ENCODE assay signal across 1 cellular context in the genomic region with DNA sequence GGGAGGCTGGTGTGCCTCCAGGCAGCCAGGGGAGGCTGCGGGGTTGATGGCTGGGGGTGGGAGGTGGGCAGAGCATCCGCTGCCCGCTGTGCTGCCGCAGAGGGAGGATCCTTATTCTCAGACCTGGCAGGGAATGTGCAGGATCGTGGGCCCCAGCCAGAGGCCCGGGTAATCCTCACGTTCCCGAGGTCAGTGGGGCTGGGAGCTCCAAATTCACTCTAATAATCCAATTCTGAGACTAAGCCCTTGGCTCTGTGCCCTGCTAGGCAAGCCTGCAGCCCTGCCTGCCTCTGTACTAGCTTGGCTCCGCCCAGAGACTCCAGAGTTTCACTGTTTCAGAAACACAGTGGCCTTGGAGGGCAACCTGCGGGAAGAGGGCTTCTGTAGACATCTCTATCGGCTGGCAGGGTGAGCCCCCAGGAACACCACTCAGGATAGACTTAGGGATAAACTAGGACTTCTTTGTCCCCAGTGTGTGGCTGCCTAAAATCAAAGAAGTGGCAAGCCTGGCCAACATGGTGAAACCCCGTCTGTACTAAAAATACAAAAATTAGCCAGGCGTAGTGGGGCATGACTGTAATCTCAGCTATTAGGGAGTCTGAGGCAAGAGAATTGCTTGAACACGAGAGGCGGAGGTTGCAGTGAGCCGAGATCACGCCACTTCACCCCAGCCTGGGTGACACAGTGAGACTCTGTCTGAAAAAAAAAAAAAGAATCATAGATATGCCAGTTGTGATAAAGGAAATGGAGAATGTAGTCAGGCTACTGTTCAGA.
TF ChIP-seq lines count a peak whose summit lies in the region.

No MANE protein-coding gene starts in this region.

TF ChIP-seq in GM12878, 131 proteins besides CTCF, POLR2A, EP300 and RAD21 (continued from another document and continues in another):
- TF ChIP-seq, protein P1, sequence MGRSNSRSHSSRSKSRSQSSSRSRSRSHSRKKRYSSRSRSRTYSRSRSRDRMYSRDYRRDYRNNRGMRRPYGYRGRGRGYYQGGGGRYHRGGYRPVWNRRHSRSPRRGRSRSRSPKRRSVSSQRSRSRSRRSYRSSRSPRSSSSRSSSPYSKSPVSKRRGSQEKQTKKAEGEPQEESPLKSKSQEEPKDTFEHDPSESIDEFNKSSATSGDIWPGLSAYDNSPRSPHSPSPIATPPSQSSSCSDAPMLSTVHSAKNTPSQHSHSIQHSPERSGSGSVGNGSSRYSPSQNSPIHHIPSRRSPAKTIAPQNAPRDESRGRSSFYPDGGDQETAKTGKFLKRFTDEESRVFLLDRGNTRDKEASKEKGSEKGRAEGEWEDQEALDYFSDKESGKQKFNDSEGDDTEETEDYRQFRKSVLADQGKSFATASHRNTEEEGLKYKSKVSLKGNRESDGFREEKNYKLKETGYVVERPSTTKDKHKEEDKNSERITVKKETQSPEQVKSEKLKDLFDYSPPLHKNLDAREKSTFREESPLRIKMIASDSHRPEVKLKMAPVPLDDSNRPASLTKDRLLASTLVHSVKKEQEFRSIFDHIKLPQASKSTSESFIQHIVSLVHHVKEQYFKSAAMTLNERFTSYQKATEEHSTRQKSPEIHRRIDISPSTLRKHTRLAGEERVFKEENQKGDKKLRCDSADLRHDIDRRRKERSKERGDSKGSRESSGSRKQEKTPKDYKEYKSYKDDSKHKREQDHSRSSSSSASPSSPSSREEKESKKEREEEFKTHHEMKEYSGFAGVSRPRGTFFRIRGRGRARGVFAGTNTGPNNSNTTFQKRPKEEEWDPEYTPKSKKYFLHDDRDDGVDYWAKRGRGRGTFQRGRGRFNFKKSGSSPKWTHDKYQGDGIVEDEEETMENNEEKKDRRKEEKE (IDR thresholded peaks at IDR 0.05) = no peak
- TF ChIP-seq KAT2A (conservative IDR thresholded peaks at IDR 0.05; ENCODE audit: control insufficient read depth, low read depth, low read length) = no peak
- no peak; the same call in 1 of the 2 replicates for TF ChIP-seq ZBED1 (IDR thresholded peaks at IDR 0.05; ENCODE audit: borderline replicate concordance)
- TF ChIP-seq NFXL1 (IDR thresholded peaks at IDR 0.05; ENCODE audit: borderline replicate concordance) = no peak
- TF ChIP-seq STAT1 (conservative IDR thresholded peaks at IDR 0.05) = no peak
- peak; percentile 87 for TF ChIP-seq MTA2 (IDR thresholded peaks at IDR 0.05; ENCODE audit: low read depth)
- no peak for TF ChIP-seq MXI1 (IDR thresholded peaks at IDR 0.05; ENCODE audit: low read depth, low read length)
- peak; percentile 85 for TF ChIP-seq ZNF384 (IDR thresholded peaks at IDR 0.05; ENCODE audit: borderline replicate concordance, low read depth, low read length)
- TF ChIP-seq TAF1 (IDR thresholded peaks at IDR 0.05; ENCODE audit: borderline replicate concordance, low read depth, low read length) = no peak
- TF ChIP-seq RBBP5 (conservative IDR thresholded peaks at IDR 0.05) = no peak
- no peak for TF ChIP-seq TCF7 (IDR thresholded peaks at IDR 0.05; ENCODE audit: borderline replicate concordance)
- no peak for TF ChIP-seq SUPT20H (IDR thresholded peaks at IDR 0.05; ENCODE audit: borderline replicate concordance, control insufficient read depth, low read depth, low read length)
- TF ChIP-seq, protein P2, sequence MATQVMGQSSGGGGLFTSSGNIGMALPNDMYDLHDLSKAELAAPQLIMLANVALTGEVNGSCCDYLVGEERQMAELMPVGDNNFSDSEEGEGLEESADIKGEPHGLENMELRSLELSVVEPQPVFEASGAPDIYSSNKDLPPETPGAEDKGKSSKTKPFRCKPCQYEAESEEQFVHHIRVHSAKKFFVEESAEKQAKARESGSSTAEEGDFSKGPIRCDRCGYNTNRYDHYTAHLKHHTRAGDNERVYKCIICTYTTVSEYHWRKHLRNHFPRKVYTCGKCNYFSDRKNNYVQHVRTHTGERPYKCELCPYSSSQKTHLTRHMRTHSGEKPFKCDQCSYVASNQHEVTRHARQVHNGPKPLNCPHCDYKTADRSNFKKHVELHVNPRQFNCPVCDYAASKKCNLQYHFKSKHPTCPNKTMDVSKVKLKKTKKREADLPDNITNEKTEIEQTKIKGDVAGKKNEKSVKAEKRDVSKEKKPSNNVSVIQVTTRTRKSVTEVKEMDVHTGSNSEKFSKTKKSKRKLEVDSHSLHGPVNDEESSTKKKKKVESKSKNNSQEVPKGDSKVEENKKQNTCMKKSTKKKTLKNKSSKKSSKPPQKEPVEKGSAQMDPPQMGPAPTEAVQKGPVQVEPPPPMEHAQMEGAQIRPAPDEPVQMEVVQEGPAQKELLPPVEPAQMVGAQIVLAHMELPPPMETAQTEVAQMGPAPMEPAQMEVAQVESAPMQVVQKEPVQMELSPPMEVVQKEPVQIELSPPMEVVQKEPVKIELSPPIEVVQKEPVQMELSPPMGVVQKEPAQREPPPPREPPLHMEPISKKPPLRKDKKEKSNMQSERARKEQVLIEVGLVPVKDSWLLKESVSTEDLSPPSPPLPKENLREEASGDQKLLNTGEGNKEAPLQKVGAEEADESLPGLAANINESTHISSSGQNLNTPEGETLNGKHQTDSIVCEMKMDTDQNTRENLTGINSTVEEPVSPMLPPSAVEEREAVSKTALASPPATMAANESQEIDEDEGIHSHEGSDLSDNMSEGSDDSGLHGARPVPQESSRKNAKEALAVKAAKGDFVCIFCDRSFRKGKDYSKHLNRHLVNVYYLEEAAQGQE (IDR thresholded peaks at IDR 0.05; ENCODE audit: low read depth, low read length) = no peak
- no peak for TF ChIP-seq LARP7 (IDR thresholded peaks at IDR 0.05)
- TF ChIP-seq, protein P3, sequence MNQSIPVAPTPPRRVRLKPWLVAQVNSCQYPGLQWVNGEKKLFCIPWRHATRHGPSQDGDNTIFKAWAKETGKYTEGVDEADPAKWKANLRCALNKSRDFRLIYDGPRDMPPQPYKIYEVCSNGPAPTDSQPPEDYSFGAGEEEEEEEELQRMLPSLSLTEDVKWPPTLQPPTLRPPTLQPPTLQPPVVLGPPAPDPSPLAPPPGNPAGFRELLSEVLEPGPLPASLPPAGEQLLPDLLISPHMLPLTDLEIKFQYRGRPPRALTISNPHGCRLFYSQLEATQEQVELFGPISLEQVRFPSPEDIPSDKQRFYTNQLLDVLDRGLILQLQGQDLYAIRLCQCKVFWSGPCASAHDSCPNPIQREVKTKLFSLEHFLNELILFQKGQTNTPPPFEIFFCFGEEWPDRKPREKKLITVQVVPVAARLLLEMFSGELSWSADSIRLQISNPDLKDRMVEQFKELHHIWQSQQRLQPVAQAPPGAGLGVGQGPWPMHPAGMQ (IDR thresholded peaks at IDR 0.05; ENCODE audit: borderline replicate concordance) = no peak
- peak; percentile 79 to 85; a peak in 3 of 4 replicates for TF ChIP-seq IKZF2 (IDR thresholded peaks at IDR 0.05)
- peak; percentile 18; the same call in 1 of the 2 replicates for TF ChIP-seq BCL11A (IDR thresholded peaks at IDR 0.05; ENCODE audit: low read depth, low read length)
- TF ChIP-seq POU2F2 (IDR thresholded peaks at IDR 0.05; ENCODE audit: borderline replicate concordance, low read depth, low read length) = no peak
- no peak for TF ChIP-seq YBX1 (IDR thresholded peaks at IDR 0.05)
- no peak for TF ChIP-seq SPI1 (IDR thresholded peaks at IDR 0.05; ENCODE audit: borderline replicate concordance, insufficient read depth, low read depth, low read length)
- peak; percentile 77 for TF ChIP-seq EED (IDR thresholded peaks at IDR 0.05; ENCODE audit: low read depth)
- no peak for TF ChIP-seq FOXK2 (IDR thresholded peaks at IDR 0.05)
- TF ChIP-seq ZNF622 (IDR thresholded peaks at IDR 0.05) = no peak
- TF ChIP-seq CHD4 (IDR thresholded peaks at IDR 0.05) = no peak
- no peak for TF ChIP-seq NR2C1 (IDR thresholded peaks at IDR 0.05)
- TF ChIP-seq, protein P4, sequence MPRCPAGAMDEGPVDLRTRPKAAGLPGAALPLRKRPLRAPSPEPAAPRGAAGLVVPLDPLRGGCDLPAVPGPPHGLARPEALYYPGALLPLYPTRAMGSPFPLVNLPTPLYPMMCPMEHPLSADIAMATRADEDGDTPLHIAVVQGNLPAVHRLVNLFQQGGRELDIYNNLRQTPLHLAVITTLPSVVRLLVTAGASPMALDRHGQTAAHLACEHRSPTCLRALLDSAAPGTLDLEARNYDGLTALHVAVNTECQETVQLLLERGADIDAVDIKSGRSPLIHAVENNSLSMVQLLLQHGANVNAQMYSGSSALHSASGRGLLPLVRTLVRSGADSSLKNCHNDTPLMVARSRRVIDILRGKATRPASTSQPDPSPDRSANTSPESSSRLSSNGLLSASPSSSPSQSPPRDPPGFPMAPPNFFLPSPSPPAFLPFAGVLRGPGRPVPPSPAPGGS (IDR thresholded peaks at IDR 0.05; ENCODE audit: borderline replicate concordance, insufficient read depth, low read depth, low read length, poor library complexity, severe bottlenecking) = no peak
- no peak for TF ChIP-seq ZNF207 (IDR thresholded peaks at IDR 0.05; ENCODE audit: borderline replicate concordance)
- TF ChIP-seq ZNF274 (IDR thresholded peaks at IDR 0.05; ENCODE audit: insufficient read depth, insufficient read length) = no peak
- no peak for TF ChIP-seq MTA3 (IDR thresholded peaks at IDR 0.05; ENCODE audit: borderline replicate concordance, low read length)
- TF ChIP-seq, protein P5, sequence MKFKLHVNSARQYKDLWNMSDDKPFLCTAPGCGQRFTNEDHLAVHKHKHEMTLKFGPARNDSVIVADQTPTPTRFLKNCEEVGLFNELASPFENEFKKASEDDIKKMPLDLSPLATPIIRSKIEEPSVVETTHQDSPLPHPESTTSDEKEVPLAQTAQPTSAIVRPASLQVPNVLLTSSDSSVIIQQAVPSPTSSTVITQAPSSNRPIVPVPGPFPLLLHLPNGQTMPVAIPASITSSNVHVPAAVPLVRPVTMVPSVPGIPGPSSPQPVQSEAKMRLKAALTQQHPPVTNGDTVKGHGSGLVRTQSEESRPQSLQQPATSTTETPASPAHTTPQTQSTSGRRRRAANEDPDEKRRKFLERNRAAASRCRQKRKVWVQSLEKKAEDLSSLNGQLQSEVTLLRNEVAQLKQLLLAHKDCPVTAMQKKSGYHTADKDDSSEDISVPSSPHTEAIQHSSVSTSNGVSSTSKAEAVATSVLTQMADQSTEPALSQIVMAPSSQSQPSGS (IDR thresholded peaks at IDR 0.05; ENCODE audit: low read length) = no peak
- TF ChIP-seq PAX5 (IDR thresholded peaks at IDR 0.05; ENCODE audit: borderline replicate concordance, low read depth, low read length) = peak; percentile 87
- 0 out of 4 replicates have a peak, but pooled peaks of 1 of the 2 experiments have one; percentile 26 for TF ChIP-seq ETV6 (conservative IDR thresholded peaks at IDR 0.05 in 1 of 2, IDR thresholded peaks at IDR 0.05 in 1 of 2; ENCODE audit: borderline replicate concordance in 1 of 2, low read depth in 1 of 2)
- TF ChIP-seq, protein P6, sequence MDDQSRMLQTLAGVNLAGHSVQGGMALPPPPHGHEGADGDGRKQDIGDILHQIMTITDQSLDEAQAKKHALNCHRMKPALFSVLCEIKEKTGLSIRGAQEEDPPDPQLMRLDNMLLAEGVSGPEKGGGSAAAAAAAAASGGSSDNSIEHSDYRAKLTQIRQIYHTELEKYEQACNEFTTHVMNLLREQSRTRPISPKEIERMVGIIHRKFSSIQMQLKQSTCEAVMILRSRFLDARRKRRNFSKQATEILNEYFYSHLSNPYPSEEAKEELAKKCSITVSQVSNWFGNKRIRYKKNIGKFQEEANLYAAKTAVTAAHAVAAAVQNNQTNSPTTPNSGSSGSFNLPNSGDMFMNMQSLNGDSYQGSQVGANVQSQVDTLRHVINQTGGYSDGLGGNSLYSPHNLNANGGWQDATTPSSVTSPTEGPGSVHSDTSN (IDR thresholded peaks at IDR 0.05; ENCODE audit: insufficient replicate concordance, low read depth, low read length) = no peak
- TF ChIP-seq, protein P7, sequence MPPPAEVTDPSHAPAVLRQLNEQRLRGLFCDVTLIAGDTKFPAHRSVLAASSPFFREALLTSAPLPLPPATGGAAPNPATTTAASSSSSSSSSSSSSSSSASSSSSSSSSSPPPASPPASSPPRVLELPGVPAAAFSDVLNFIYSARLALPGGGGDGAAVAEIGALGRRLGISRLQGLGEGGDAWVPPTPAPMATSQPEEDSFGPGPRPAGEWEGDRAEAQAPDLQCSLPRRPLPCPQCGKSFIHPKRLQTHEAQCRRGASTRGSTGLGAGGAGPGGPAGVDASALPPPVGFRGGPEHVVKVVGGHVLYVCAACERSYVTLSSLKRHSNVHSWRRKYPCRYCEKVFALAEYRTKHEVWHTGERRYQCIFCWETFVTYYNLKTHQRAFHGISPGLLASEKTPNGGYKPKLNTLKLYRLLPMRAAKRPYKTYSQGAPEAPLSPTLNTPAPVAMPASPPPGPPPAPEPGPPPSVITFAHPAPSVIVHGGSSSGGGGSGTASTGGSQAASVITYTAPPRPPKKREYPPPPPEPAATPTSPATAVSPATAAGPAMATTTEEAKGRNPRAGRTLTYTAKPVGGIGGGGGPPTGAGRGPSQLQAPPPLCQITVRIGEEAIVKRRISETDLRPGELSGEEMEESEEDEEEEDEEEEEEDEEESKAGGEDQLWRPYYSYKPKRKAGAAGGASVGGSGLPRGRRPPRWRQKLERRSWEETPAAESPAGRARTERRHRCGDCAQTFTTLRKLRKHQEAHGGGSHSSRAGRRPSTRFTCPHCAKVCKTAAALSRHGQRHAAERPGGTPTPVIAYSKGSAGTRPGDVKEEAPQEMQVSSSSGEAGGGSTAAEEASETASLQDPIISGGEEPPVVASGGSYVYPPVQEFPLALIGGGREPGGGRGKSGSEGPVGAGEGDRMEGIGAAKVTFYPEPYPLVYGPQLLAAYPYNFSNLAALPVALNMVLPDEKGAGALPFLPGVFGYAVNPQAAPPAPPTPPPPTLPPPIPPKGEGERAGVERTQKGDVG (CRISPR knock-in tag; IDR thresholded peaks at IDR 0.05) = no peak
- 0 out of 2 replicates have a peak, but pooled peaks have one; percentile 45 for TF ChIP-seq NR2F1 (conservative IDR thresholded peaks at IDR 0.05)
- TF ChIP-seq SRF (IDR thresholded peaks at IDR 0.05; ENCODE audit: low read depth in 2 of 2, low read length in 2 of 2) = no peak
- TF ChIP-seq, protein P8, sequence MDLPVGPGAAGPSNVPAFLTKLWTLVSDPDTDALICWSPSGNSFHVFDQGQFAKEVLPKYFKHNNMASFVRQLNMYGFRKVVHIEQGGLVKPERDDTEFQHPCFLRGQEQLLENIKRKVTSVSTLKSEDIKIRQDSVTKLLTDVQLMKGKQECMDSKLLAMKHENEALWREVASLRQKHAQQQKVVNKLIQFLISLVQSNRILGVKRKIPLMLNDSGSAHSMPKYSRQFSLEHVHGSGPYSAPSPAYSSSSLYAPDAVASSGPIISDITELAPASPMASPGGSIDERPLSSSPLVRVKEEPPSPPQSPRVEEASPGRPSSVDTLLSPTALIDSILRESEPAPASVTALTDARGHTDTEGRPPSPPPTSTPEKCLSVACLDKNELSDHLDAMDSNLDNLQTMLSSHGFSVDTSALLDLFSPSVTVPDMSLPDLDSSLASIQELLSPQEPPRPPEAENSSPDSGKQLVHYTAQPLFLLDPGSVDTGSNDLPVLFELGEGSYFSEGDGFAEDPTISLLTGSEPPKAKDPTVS (IDR thresholded peaks at IDR 0.05; ENCODE audit: low read depth, low read length) = no peak
- no peak for TF ChIP-seq WRNIP1 (IDR thresholded peaks at IDR 0.05; ENCODE audit: borderline replicate concordance, low read depth, low read length)
- TF ChIP-seq, protein P9, sequence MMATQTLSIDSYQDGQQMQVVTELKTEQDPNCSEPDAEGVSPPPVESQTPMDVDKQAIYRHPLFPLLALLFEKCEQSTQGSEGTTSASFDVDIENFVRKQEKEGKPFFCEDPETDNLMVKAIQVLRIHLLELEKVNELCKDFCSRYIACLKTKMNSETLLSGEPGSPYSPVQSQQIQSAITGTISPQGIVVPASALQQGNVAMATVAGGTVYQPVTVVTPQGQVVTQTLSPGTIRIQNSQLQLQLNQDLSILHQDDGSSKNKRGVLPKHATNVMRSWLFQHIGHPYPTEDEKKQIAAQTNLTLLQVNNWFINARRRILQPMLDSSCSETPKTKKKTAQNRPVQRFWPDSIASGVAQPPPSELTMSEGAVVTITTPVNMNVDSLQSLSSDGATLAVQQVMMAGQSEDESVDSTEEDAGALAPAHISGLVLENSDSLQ (IDR thresholded peaks at IDR 0.05) = no peak
- TF ChIP-seq NBN (IDR thresholded peaks at IDR 0.05) = peak; percentile 94
